Comparison of ENCODE assay signal across 2 cellular contexts in the genomic region with DNA sequence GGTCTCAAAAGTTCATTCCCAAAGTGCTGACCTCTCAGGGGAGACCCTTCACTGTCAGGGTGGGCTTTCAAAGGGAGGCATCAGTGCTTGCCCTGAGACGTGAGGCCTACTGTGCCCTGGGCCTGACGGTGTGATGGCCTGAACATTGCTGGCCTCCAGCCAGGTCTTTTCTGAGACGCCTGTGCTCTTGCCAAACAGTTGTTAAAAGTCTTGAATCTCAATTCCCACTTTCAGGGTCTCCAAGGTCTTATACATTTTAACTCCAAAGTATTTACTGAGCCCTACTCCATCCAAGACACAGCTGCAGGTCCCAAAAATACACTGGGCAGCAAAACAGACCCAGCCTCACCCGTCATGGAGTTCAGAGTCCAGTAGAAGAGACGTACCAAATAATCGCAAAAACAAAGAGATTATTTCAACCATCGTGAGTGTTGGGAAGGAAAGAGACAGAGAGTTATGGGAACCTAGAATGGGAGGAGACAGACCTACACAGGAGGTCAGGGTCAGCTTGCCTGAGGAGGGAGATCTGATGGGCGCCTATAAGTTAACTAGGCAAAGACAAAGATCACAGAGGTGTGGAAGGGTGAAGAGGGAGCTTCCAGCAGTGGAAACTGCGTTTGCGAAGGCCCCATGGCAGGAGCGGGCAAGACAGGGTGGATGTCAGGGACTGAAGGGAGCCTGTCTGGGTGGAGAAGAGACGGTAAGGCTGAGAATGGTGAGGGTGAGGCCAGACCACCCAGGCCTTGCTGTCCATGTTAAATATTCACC.
A peak's percentile ranks its signal among the peaks of the same experiment; 100 is the strongest.
TF ChIP-seq lines count a peak whose summit lies in the region.

No MANE protein-coding gene starts in this region.

TF ChIP-seq in HepG2, 621 proteins besides CTCF, POLR2A, EP300 and RAD21 (continues in another document):
- no peak for TF ChIP-seq ZBTB3 (CRISPR knock-in tag; IDR thresholded peaks at IDR 0.05; ENCODE audit: borderline replicate concordance, low read depth)
- TF ChIP-seq, protein P1, sequence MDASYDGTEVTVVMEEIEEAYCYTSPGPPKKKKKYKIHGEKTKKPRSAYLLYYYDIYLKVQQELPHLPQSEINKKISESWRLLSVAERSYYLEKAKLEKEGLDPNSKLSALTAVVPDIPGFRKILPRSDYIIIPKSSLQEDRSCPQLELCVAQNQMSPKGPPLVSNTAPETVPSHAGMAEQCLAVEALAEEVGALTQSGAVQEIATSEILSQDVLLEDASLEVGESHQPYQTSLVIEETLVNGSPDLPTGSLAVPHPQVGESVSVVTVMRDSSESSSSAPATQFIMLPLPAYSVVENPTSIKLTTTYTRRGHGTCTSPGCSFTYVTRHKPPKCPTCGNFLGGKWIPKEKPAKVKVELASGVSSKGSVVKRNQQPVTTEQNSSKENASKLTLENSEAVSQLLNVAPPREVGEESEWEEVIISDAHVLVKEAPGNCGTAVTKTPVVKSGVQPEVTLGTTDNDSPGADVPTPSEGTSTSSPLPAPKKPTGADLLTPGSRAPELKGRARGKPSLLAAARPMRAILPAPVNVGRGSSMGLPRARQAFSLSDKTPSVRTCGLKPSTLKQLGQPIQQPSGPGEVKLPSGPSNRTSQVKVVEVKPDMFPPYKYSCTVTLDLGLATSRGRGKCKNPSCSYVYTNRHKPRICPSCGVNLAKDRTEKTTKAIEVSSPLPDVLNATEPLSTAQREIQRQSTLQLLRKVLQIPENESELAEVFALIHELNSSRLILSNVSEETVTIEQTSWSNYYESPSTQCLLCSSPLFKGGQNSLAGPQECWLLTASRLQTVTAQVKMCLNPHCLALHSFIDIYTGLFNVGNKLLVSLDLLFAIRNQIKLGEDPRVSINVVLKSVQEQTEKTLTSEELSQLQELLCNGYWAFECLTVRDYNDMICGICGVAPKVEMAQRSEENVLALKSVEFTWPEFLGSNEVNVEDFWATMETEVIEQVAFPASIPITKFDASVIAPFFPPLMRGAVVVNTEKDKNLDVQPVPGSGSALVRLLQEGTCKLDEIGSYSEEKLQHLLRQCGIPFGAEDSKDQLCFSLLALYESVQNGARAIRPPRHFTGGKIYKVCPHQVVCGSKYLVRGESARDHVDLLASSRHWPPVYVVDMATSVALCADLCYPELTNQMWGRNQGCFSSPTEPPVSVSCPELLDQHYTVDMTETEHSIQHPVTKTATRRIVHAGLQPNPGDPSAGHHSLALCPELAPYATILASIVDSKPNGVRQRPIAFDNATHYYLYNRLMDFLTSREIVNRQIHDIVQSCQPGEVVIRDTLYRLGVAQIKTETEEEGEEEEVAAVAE (CRISPR knock-in tag; IDR thresholded peaks at IDR 0.05; ENCODE audit: borderline replicate concordance) = no peak
- TF ChIP-seq BHLHE40 (IDR thresholded peaks at IDR 0.05; ENCODE audit: low read length) = no peak
- no peak for TF ChIP-seq ZNF337 (CRISPR knock-in tag; IDR thresholded peaks at IDR 0.05; ENCODE audit: borderline replicate concordance, low read depth)
- TF ChIP-seq MAF1 (CRISPR knock-in tag; IDR thresholded peaks at IDR 0.05; ENCODE audit: borderline replicate concordance) = no peak
- 0 out of 2 replicates have a peak, but pooled peaks have one; percentile 27 for TF ChIP-seq SP5 (CRISPR knock-in tag; IDR thresholded peaks at IDR 0.05; ENCODE audit: borderline replicate concordance, low read depth)
- no peak for TF ChIP-seq ZNF496 (CRISPR knock-in tag; IDR thresholded peaks at IDR 0.05; ENCODE audit: insufficient replicate concordance)
- no peak for TF ChIP-seq MIER3 (CRISPR knock-in tag; IDR thresholded peaks at IDR 0.05; ENCODE audit: borderline replicate concordance)
- no peak for TF ChIP-seq HNF1B (CRISPR knock-in tag; IDR thresholded peaks at IDR 0.05)
- TF ChIP-seq SIX4 (CRISPR knock-in tag; IDR thresholded peaks at IDR 0.05) = no peak
- no peak for TF ChIP-seq PAX8 (CRISPR knock-in tag; IDR thresholded peaks at IDR 0.05; ENCODE audit: borderline replicate concordance)
- TF ChIP-seq PPARG (CRISPR knock-in tag; conservative IDR thresholded peaks at IDR 0.05) = no peak
- TF ChIP-seq, protein P2, sequence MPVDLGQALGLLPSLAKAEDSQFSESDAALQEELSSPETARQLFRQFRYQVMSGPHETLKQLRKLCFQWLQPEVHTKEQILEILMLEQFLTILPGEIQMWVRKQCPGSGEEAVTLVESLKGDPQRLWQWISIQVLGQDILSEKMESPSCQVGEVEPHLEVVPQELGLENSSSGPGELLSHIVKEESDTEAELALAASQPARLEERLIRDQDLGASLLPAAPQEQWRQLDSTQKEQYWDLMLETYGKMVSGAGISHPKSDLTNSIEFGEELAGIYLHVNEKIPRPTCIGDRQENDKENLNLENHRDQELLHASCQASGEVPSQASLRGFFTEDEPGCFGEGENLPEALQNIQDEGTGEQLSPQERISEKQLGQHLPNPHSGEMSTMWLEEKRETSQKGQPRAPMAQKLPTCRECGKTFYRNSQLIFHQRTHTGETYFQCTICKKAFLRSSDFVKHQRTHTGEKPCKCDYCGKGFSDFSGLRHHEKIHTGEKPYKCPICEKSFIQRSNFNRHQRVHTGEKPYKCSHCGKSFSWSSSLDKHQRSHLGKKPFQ (CRISPR knock-in tag; IDR thresholded peaks at IDR 0.05; ENCODE audit: insufficient replicate concordance) = no peak
- TF ChIP-seq ZNF136 (CRISPR knock-in tag; IDR thresholded peaks at IDR 0.05; ENCODE audit: low read depth) = no peak
- no peak for TF ChIP-seq ZSCAN12 (CRISPR knock-in tag; IDR thresholded peaks at IDR 0.05)
- TF ChIP-seq AKAP8 (CRISPR knock-in tag; IDR thresholded peaks at IDR 0.05) = no peak
- no peak for TF ChIP-seq ZNF333 (CRISPR knock-in tag; IDR thresholded peaks at IDR 0.05; ENCODE audit: borderline replicate concordance)
- TF ChIP-seq TFDP2 (CRISPR knock-in tag; IDR thresholded peaks at IDR 0.05) = no peak
- TF ChIP-seq ZNF570 (CRISPR knock-in tag; IDR thresholded peaks at IDR 0.05; ENCODE audit: borderline replicate concordance) = no peak
- TF ChIP-seq ZBTB42 (CRISPR knock-in tag; IDR thresholded peaks at IDR 0.05) = no peak
- no peak for TF ChIP-seq ZNF138 (CRISPR knock-in tag; IDR thresholded peaks at IDR 0.05; ENCODE audit: low read depth)
- no peak for TF ChIP-seq ZSCAN30 (CRISPR knock-in tag; IDR thresholded peaks at IDR 0.05)

TF ChIP-seq in H1, 55 proteins besides CTCF, POLR2A, EP300 and RAD21:
- TF ChIP-seq GABPA (IDR thresholded peaks at IDR 0.05; ENCODE audit: borderline replicate concordance, insufficient read depth, low read length) = no peak
- no peak for TF ChIP-seq CREB1 (IDR thresholded peaks at IDR 0.05)
- no peak for TF ChIP-seq CEBPB (IDR thresholded peaks at IDR 0.05; ENCODE audit: low read depth, low read length)
- TF ChIP-seq NANOG (IDR thresholded peaks at IDR 0.05; ENCODE audit: insufficient read depth, low read depth, low read length, poor library complexity, severe bottlenecking) = no peak
- no peak for TF ChIP-seq BCL11A (IDR thresholded peaks at IDR 0.05; ENCODE audit: low read depth in 2 of 2, low read length in 2 of 2)
- TF ChIP-seq SP1 (IDR thresholded peaks at IDR 0.05; ENCODE audit: low read depth, low read length) = no peak
- no peak for TF ChIP-seq USF2 (IDR thresholded peaks at IDR 0.05; ENCODE audit: low read length)
- no peak for TF ChIP-seq SP4 (IDR thresholded peaks at IDR 0.05; ENCODE audit: low read length)
- TF ChIP-seq, protein P3, sequence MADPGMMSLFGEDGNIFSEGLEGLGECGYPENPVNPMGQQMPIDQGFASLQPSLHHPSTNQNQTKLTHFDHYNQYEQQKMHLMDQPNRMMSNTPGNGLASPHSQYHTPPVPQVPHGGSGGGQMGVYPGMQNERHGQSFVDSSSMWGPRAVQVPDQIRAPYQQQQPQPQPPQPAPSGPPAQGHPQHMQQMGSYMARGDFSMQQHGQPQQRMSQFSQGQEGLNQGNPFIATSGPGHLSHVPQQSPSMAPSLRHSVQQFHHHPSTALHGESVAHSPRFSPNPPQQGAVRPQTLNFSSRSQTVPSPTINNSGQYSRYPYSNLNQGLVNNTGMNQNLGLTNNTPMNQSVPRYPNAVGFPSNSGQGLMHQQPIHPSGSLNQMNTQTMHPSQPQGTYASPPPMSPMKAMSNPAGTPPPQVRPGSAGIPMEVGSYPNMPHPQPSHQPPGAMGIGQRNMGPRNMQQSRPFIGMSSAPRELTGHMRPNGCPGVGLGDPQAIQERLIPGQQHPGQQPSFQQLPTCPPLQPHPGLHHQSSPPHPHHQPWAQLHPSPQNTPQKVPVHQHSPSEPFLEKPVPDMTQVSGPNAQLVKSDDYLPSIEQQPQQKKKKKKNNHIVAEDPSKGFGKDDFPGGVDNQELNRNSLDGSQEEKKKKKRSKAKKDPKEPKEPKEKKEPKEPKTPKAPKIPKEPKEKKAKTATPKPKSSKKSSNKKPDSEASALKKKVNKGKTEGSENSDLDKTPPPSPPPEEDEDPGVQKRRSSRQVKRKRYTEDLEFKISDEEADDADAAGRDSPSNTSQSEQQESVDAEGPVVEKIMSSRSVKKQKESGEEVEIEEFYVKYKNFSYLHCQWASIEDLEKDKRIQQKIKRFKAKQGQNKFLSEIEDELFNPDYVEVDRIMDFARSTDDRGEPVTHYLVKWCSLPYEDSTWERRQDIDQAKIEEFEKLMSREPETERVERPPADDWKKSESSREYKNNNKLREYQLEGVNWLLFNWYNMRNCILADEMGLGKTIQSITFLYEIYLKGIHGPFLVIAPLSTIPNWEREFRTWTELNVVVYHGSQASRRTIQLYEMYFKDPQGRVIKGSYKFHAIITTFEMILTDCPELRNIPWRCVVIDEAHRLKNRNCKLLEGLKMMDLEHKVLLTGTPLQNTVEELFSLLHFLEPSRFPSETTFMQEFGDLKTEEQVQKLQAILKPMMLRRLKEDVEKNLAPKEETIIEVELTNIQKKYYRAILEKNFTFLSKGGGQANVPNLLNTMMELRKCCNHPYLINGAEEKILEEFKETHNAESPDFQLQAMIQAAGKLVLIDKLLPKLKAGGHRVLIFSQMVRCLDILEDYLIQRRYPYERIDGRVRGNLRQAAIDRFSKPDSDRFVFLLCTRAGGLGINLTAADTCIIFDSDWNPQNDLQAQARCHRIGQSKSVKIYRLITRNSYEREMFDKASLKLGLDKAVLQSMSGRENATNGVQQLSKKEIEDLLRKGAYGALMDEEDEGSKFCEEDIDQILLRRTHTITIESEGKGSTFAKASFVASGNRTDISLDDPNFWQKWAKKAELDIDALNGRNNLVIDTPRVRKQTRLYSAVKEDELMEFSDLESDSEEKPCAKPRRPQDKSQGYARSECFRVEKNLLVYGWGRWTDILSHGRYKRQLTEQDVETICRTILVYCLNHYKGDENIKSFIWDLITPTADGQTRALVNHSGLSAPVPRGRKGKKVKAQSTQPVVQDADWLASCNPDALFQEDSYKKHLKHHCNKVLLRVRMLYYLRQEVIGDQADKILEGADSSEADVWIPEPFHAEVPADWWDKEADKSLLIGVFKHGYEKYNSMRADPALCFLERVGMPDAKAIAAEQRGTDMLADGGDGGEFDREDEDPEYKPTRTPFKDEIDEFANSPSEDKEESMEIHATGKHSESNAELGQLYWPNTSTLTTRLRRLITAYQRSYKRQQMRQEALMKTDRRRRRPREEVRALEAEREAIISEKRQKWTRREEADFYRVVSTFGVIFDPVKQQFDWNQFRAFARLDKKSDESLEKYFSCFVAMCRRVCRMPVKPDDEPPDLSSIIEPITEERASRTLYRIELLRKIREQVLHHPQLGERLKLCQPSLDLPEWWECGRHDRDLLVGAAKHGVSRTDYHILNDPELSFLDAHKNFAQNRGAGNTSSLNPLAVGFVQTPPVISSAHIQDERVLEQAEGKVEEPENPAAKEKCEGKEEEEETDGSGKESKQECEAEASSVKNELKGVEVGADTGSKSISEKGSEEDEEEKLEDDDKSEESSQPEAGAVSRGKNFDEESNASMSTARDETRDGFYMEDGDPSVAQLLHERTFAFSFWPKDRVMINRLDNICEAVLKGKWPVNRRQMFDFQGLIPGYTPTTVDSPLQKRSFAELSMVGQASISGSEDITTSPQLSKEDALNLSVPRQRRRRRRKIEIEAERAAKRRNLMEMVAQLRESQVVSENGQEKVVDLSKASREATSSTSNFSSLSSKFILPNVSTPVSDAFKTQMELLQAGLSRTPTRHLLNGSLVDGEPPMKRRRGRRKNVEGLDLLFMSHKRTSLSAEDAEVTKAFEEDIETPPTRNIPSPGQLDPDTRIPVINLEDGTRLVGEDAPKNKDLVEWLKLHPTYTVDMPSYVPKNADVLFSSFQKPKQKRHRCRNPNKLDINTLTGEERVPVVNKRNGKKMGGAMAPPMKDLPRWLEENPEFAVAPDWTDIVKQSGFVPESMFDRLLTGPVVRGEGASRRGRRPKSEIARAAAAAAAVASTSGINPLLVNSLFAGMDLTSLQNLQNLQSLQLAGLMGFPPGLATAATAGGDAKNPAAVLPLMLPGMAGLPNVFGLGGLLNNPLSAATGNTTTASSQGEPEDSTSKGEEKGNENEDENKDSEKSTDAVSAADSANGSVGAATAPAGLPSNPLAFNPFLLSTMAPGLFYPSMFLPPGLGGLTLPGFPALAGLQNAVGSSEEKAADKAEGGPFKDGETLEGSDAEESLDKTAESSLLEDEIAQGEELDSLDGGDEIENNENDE (IDR thresholded peaks at IDR 0.05; ENCODE audit: insufficient replicate concordance, low read length) = no peak
- no peak for TF ChIP-seq CBX8 (IDR thresholded peaks at IDR 0.05; ENCODE audit: borderline replicate concordance, low read depth, low read length)
- no peak for TF ChIP-seq ZNF274 (IDR thresholded peaks at IDR 0.05; ENCODE audit: borderline replicate concordance, extremely low read depth, low read length)
- TF ChIP-seq CBX5 (IDR thresholded peaks at IDR 0.05; ENCODE audit: low read depth, low read length) = no peak
- no peak for TF ChIP-seq ATF3 (IDR thresholded peaks at IDR 0.05; ENCODE audit: insufficient read depth, low read depth, low read length)
- no peak for TF ChIP-seq RFX5 (IDR thresholded peaks at IDR 0.05; ENCODE audit: borderline replicate concordance, low read depth, low read length)
- TF ChIP-seq MAFK (IDR thresholded peaks at IDR 0.05; ENCODE audit: low read depth, low read length) = no peak
- TF ChIP-seq TBP (IDR thresholded peaks at IDR 0.05; ENCODE audit: low read depth, low read length) = no peak
